In genomic region chr16:30700491-30700890, GRCh38 we compare ENCODE assay signal across 8 cellular contexts. TPM values are rescaled to one million over a fixed set of nuclear protein-coding genes. Genes with fewer than 3 reads are reported as not detected.
DNase-seq lines count a peak whose midpoint lies in the region; ATAC-seq and TF ChIP-seq lines count a peak whose summit lies in the region.
"Had no signal": no experiment of that assay in that cellular context is flagged by ENCODE, and none has a peak within 500 bp of the region (broad histone marks: within the 10 kb centered on the region; RNA-seq: fewer than 3 reads in every experiment).

No MANE protein-coding gene starts in this region.

- no peak overlapping the region for H3K9ac ChIP-seq in neural cell (ENCODE audit: low read length)

- TF ChIP-seq RAD21 in neural cell (conservative IDR thresholded peaks at IDR 0.05): no peak

- H3K9me3 ChIP-seq in MG63: no peaks in the 10 kb centered on the region
- H3K9me3 ChIP-seq in neural cell (ENCODE audit: low read length): no peaks in the 10 kb centered on the region

- H3K36me3 ChIP-seq in MG63: peaks cover 68% of the 10 kb centered on the region
- peaks cover 5% of the 10 kb centered on the region for H3K36me3 ChIP-seq in neural cell (ENCODE audit: insufficient read depth, low read length)

- ATAC-seq in GM18505 (IDR thresholded peaks at IDR 0.05; ENCODE audit: unreplicated experiment): no peak
- ATAC-seq in HG02840 (IDR thresholded peaks at IDR 0.05; ENCODE audit: low FRiP score, unreplicated experiment): no peak
- ATAC-seq in HG02970 (IDR thresholded peaks at IDR 0.05; ENCODE audit: low FRiP score, unreplicated experiment): no peak

- H3K27me3 ChIP-seq in MG63: no peaks in the 10 kb centered on the region
- no peaks in the 10 kb centered on the region for H3K27me3 ChIP-seq in neural cell (ENCODE audit: insufficient read depth, low read depth, low read length)

- H3K36me3 Mint-ChIP-seq in Calu3 (ENCODE audit: insufficient read depth, unreplicated experiment) (peaks cover 82% of the 10 kb centered on the region), chondrocyte (ENCODE audit: low read depth) (peaks cover 13% of the 10 kb centered on the region)

- TF ChIP-seq CTCF in Calu3 (IDR thresholded peaks at IDR 0.05; ENCODE audit: unreplicated experiment) (no peak), chondrocyte (IDR thresholded peaks at IDR 0.05) (no peak), neural cell (IDR thresholded peaks at IDR 0.05; ENCODE audit: poor library complexity, severe bottlenecking) (no peak)

- peak overlapping the region; percentile 96 for H3K4me3 Mint-ChIP-seq in Calu3 (ENCODE audit: low read depth, unreplicated experiment)
- peak overlapping the region; percentile 44 for H3K4me3 Mint-ChIP-seq in chondrocyte (ENCODE audit: unreplicated experiment)

- H3K9me3 Mint-ChIP-seq in Calu3 (ENCODE audit: low read depth, unreplicated experiment) (no peaks in the 10 kb centered on the region), chondrocyte (ENCODE audit: low read depth) (no peaks in the 10 kb centered on the region)

- H3K9me2 ChIP-seq in neural cell (ENCODE audit: insufficient read depth, low read length): no peaks in the 10 kb centered on the region

- no peak for DNase-seq in Calu3
- peak; percentile 24 for DNase-seq in MG63
- DNase-seq in chondrocyte (ENCODE audit: low spot score): no peak
- DNase-seq: GOT3 had no signal

- H3K79me2 ChIP-seq in neural cell (replicated peaks; ENCODE audit: insufficient read depth, low read length): peaks cover 29% of the 10 kb centered on the region

- H3F3A ChIP-seq in neural cell (ENCODE audit: insufficient read depth, low read length, poor library complexity, severe bottlenecking): no peaks in the 10 kb centered on the region

- H3K27ac Mint-ChIP-seq in Calu3 (ENCODE audit: unreplicated experiment) (no peak overlapping the region), chondrocyte (ENCODE audit: unreplicated experiment) (peak overlapping the region; percentile 61)

- intact Hi-C loops in Calu3 (cut with micrococcal nuclease; ENCODE audit: unreplicated experiment): no loop called here

- no peak for TF ChIP-seq EP300 in neural cell (conservative IDR thresholded peaks at IDR 0.05; ENCODE audit: poor library complexity, severe bottlenecking)

- no TSS peak for BruUV-seq in Calu3 (replicated peaks; lab: Mats Ljungman, UMichigan)

- CTCF ChIA-PET in Calu3 (lab: Charles Lee): no interaction called here

- no peak overlapping the region for H3K4me2 ChIP-seq in neural cell (ENCODE audit: low read length)

- peaks cover 25% of the 10 kb centered on the region for H3K4me1 Mint-ChIP-seq in Calu3 (ENCODE audit: low read depth, unreplicated experiment)
- H3K4me1 Mint-ChIP-seq in chondrocyte (ENCODE audit: low read depth): peaks cover 23% of the 10 kb centered on the region

- peaks cover 2% of the 10 kb centered on the region for H4K20me1 ChIP-seq in neural cell (ENCODE audit: insufficient read depth)

- H3K27me3 Mint-ChIP-seq in Calu3 (ENCODE audit: unreplicated experiment): no peaks in the 10 kb centered on the region
- no peaks in the 10 kb centered on the region for H3K27me3 Mint-ChIP-seq in chondrocyte (ENCODE audit: low read depth)

- no peak for TF ChIP-seq POLR2A in GM18505 (IDR thresholded peaks at IDR 0.05; ENCODE audit: borderline replicate concordance, extremely low read depth, insufficient read depth, insufficient read length)

- H3K4me3 ChIP-seq in MG63: no peak overlapping the region
- peak overlapping the region; percentile 98 for H3K4me3 ChIP-seq in neural cell (ENCODE audit: low read length)

- H3K27ac ChIP-seq in neural cell (ENCODE audit: low read length): no peak overlapping the region

- no peak overlapping the region for H2AFZ ChIP-seq in neural cell (ENCODE audit: low read depth, low read length)

TF ChIP-seq in neural cell, 6 proteins besides CTCF, POLR2A, EP300 and RAD21:
- TF ChIP-seq MXI1 (conservative IDR thresholded peaks at IDR 0.05; ENCODE audit: poor library complexity, severe bottlenecking) (no peak), EZH2 (IDR thresholded peaks at IDR 0.05; ENCODE audit: borderline replicate concordance, insufficient read depth, low read length, poor library complexity, severe bottlenecking) (no peak), TAF1 (IDR thresholded peaks at IDR 0.05; ENCODE audit: low read depth) (no peak), SMC3 (conservative IDR thresholded peaks at IDR 0.05; ENCODE audit: poor library complexity) (no peak)
- TF ChIP-seq, protein P1, sequence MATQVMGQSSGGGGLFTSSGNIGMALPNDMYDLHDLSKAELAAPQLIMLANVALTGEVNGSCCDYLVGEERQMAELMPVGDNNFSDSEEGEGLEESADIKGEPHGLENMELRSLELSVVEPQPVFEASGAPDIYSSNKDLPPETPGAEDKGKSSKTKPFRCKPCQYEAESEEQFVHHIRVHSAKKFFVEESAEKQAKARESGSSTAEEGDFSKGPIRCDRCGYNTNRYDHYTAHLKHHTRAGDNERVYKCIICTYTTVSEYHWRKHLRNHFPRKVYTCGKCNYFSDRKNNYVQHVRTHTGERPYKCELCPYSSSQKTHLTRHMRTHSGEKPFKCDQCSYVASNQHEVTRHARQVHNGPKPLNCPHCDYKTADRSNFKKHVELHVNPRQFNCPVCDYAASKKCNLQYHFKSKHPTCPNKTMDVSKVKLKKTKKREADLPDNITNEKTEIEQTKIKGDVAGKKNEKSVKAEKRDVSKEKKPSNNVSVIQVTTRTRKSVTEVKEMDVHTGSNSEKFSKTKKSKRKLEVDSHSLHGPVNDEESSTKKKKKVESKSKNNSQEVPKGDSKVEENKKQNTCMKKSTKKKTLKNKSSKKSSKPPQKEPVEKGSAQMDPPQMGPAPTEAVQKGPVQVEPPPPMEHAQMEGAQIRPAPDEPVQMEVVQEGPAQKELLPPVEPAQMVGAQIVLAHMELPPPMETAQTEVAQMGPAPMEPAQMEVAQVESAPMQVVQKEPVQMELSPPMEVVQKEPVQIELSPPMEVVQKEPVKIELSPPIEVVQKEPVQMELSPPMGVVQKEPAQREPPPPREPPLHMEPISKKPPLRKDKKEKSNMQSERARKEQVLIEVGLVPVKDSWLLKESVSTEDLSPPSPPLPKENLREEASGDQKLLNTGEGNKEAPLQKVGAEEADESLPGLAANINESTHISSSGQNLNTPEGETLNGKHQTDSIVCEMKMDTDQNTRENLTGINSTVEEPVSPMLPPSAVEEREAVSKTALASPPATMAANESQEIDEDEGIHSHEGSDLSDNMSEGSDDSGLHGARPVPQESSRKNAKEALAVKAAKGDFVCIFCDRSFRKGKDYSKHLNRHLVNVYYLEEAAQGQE (IDR thresholded peaks at IDR 0.05; ENCODE audit: borderline replicate concordance): no peak

RNA-seq across cellular contexts. Expression of gene SRCAP, which starts 1.5 kb away (rescaled TPM):
- 84.6 and 90.8 TPM in 2 replicates for total RNA-seq in Calu3 (2022)
- total RNA-seq in MG63 (2014; rRNA removed; shearing (Covaris generic); ENCODE audit: low replicate concordance): 2.6 and 6.9 TPM in 2 replicates
- total RNA-seq in chondrocyte: 49.2 to 63.9 TPM (median 52.5 TPM) in 3 replicates
- 0.76 and 2.4 TPM in 2 replicates for polyA plus RNA-seq in neural cell
- 34.6 and 36.9 TPM in 2 replicates for polyA minus RNA-seq in neural cell

RNA-seq across cellular contexts. Expression of gene FBRS, which starts 42.3 kb away (rescaled TPM):
- total RNA-seq in Calu3 (2022) (113 and 114 TPM in 2 replicates), chondrocyte (49.9 to 54.5 TPM (median 52.8 TPM) in 3 replicates)
- total RNA-seq in MG63 (2014; rRNA removed; shearing (Covaris generic); ENCODE audit: low replicate concordance): 6.0 and 14.5 TPM in 2 replicates
- 19.0 and 24.2 TPM in 2 replicates for polyA plus RNA-seq in neural cell
- polyA minus RNA-seq in neural cell: 20.7 and 41.1 TPM in 2 replicates

RNA-seq across cellular contexts. Expression of gene PHKG2, which starts 47.7 kb away (rescaled TPM):
- total RNA-seq in Calu3 (2022): 66.7 and 72.8 TPM in 2 replicates
- total RNA-seq in MG63 (2014; rRNA removed; shearing (Covaris generic); ENCODE audit: low replicate concordance): 18.3 and 25.2 TPM in 2 replicates
- total RNA-seq in chondrocyte: 18.8 to 28.1 TPM (median 19.0 TPM) in 3 replicates
- 41.5 and 55.2 TPM in 2 replicates for polyA plus RNA-seq in neural cell
- 13.9 and 14.4 TPM in 2 replicates for polyA minus RNA-seq in neural cell

RNA-seq across cellular contexts. Expression of gene PRR14, which starts 49.7 kb away (rescaled TPM):
- total RNA-seq in Calu3 (2022) (47.4 and 59.4 TPM in 2 replicates), chondrocyte (33.5 to 46.9 TPM (median 42.0 TPM) in 3 replicates)
- total RNA-seq in MG63 (2014; rRNA removed; shearing (Covaris generic); ENCODE audit: low replicate concordance): 1.7 and 5.3 TPM in 2 replicates
- 23.3 and 31.2 TPM in 2 replicates for polyA plus RNA-seq in neural cell
- polyA minus RNA-seq in neural cell: 17.2 and 22.6 TPM in 2 replicates
